Comparison of ENCODE assay signal across 9 cellular contexts in the genomic region with DNA sequence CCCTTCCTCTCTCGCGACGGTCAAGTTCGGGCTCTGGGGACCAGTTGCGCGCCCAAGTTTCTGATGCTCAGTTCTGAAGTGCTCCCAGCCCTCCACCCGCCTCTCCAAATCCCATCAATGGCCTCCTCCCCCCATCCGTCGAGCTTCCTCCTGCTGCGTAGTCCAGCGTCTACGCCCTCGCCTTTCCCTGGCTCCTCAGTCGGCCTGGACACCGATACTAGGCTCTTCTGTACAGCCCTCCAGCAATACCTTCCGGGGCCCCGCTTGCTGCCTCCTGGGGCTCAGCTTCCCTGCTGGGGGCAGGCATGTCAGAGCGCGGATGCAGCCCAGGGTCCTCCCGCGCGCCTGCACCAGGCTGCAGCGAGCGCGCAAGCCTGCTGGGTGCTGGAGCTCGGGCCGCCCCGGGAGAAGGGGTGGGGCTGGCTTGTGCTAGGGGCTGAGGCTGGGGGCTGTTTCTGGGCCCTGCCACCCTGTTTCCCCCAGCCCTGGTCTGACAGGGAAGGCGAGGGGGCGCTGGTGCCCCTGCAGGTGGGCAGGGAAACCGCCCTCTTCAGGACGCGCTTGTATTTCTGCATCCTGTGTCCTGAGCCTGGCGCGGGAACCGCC.
A peak's percentile ranks its signal among the peaks of the same experiment; 100 is the strongest.
DNase-seq lines count a peak whose midpoint lies in the region; ATAC-seq and TF ChIP-seq lines count a peak whose summit lies in the region.
"Had no signal": no experiment of that assay in that cellular context is flagged by ENCODE, and none has a peak within 500 bp of the region (broad histone marks: within the 10 kb centered on the region; RNA-seq: fewer than 3 reads in every experiment).

No MANE protein-coding gene starts in this region.

- H3K79me1 ChIP-seq in neuronal stem cell (ENCODE audit: low read depth, low read length) = no peaks in the 10 kb centered on the region

- CTCF ChIA-PET in WTC11 (lab: Charles Lee) = interaction anchor here (0.5 to 2.0 kb wide), 14 partner anchors 9 to 925 kb away, joined by 3 to 10 read pairs (median 3); partner anchors contain the start of gene TAFA4

- H3K27me3 ChIP-seq in neuronal stem cell (ENCODE audit: control insufficient read depth in 3 of 3, insufficient read depth in 3 of 3, low read depth in 1 of 3, low read length in 3 of 3) (peaks cover 0 to 48% (median 2%) of the 10 kb centered on the region in 3 experiments), MM.1S (replicated peaks; ENCODE audit: insufficient read depth, low read length) (no peaks in the 10 kb centered on the region)

- no peaks in the 10 kb centered on the region for H3K36me3 ChIP-seq in neuronal stem cell (replicated peaks in 1 of 2; ENCODE audit: control insufficient read depth in 2 of 2, insufficient read depth in 2 of 2, low read length in 2 of 2)
- H3K36me3 ChIP-seq in MM.1S (replicated peaks; ENCODE audit: insufficient read depth, low read length) = no peaks in the 10 kb centered on the region

- H4K91ac ChIP-seq in neuronal stem cell (ENCODE audit: low read depth, low read length, poor library complexity) = peak overlapping the region; percentile 42

- H4K20me1 ChIP-seq in MM.1S (ENCODE audit: insufficient read depth, low read length) = no peaks in the 10 kb centered on the region

- peak; percentile 27 for TF ChIP-seq CTCF in WTC11 (IDR thresholded peaks at IDR 0.05)
- TF ChIP-seq CTCF in GM20000 (IDR thresholded peaks at IDR 0.05; ENCODE audit: extremely low read depth, missing control alignments) = no peak
- TF ChIP-seq CTCF in MM.1S (IDR thresholded peaks at IDR 0.05; ENCODE audit: low read length) = no peak

- H4K8ac ChIP-seq in neuronal stem cell (ENCODE audit: low read depth, low read length) = peak overlapping the region; percentile 94

- peaks cover 34% of the 10 kb centered on the region for H3K4me1 Mint-ChIP-seq in WTC11

- no CpG with 5 or more reads among the region's 36 CpGs for WGBS in neuronal stem cell (ENCODE audit: extremely low coverage in 2 of 2, insufficient read length in 2 of 2, insufficient replicate concordance in 1 of 2), 2 donors

- no peak overlapping the region for H3K27ac ChIP-seq in neuronal stem cell (replicated peaks; ENCODE audit: low read length)
- H3K27ac ChIP-seq in MM.1S (ENCODE audit: low read length) = no peak overlapping the region

- H3K36me3 Mint-ChIP-seq in WTC11 = no peaks in the 10 kb centered on the region

- peaks cover 25% of the 10 kb centered on the region for H3K27me3 Mint-ChIP-seq in WTC11 (ENCODE audit: low read depth)

- H3K9me3 Mint-ChIP-seq in WTC11 = no peaks in the 10 kb centered on the region

- peak; percentile 87 for ATAC-seq in WTC11
- ATAC-seq in HG03442 (IDR thresholded peaks at IDR 0.05; ENCODE audit: unreplicated experiment) = no peak

- peak overlapping the region; percentile 75 for H3K4me3 Mint-ChIP-seq in WTC11

- H3K9me3 ChIP-seq in neuronal stem cell (replicated peaks in 1 of 2; ENCODE audit: control insufficient read depth in 2 of 2, insufficient read depth in 1 of 2, low read depth in 1 of 2, low read length in 2 of 2) (no peaks in the 10 kb centered on the region), MM.1S (replicated peaks; ENCODE audit: insufficient read depth, low read length) (no peaks in the 10 kb centered on the region)

- H2BK120ac ChIP-seq in neuronal stem cell (ENCODE audit: low read depth, low read length) = no peak overlapping the region

- DNase-seq in AG20443 (ENCODE audit: low spot score) = peak; percentile 6
- DNase-seq in WTC11 (ENCODE audit: low spot score) = peak; percentile 57
- peak; percentile 74 for DNase-seq in ecto neural progenitor cell (ENCODE audit: low spot score)
- DNase-seq in neuronal stem cell (ENCODE audit: low spot score) = peak; percentile 48
- DNase-seq in MV-4-11 (lab: John Stamatoyannopoulos, UW) = no peak
- DNase-seq in GM20000 (ENCODE audit: low spot score) = no peak
- DNase-seq in MM.1S = no peak

- no peak overlapping the region for H3K27ac Mint-ChIP-seq in WTC11

- H3K4me3 ChIP-seq in neuronal stem cell (ENCODE audit: low read length in 2 of 2) = peak overlapping the region; percentile 20 to 85
- no peak overlapping the region for H3K4me3 ChIP-seq in MM.1S (ENCODE audit: low read length)
- H3K4me3 ChIP-seq: lung had no signal

- H3K18ac ChIP-seq in neuronal stem cell (ENCODE audit: low read length) = peak overlapping the region; percentile 96

- POLR2A ChIA-PET in WTC11 (lab: Charles Lee) = no interaction called here

- H3K9me2 ChIP-seq in MM.1S (replicated peaks; ENCODE audit: insufficient read depth, low read length) = no peaks in the 10 kb centered on the region

- H3K4me2 ChIP-seq in neuronal stem cell (ENCODE audit: insufficient read depth, low read length, poor library complexity, severe bottlenecking) (peak overlapping the region; percentile 92), MM.1S (ENCODE audit: low read depth, low read length) (no peak overlapping the region)

- H3K4me1 ChIP-seq in neuronal stem cell (ENCODE audit: control insufficient read depth in 2 of 2, insufficient read depth in 1 of 2, low read depth in 1 of 2, low read length in 2 of 2) = peaks cover 0 to 2% of the 10 kb centered on the region in 2 donors
- no peaks in the 10 kb centered on the region for H3K4me1 ChIP-seq in MM.1S (ENCODE audit: low read length)

- peak overlapping the region; percentile 80 for H2BK5ac ChIP-seq in neuronal stem cell (ENCODE audit: low read length)

- H3F3A ChIP-seq in MM.1S (ENCODE audit: insufficient read depth, low read length) = no peaks in the 10 kb centered on the region

- peak overlapping the region; percentile 90 for H3K14ac ChIP-seq in neuronal stem cell (ENCODE audit: low read length)

- H2BK15ac ChIP-seq in neuronal stem cell (ENCODE audit: low read length) = peak overlapping the region; percentile 97

- H2AFZ ChIP-seq in neuronal stem cell (ENCODE audit: low read length) (peak overlapping the region; percentile 92), MM.1S (ENCODE audit: low read length) (no peak overlapping the region)

- peak overlapping the region; percentile 63 for H2BK12ac ChIP-seq in neuronal stem cell (ENCODE audit: low read length)

- no peaks in the 10 kb centered on the region for H3K79me2 ChIP-seq in MM.1S (ENCODE audit: low read length)

- H2AK5ac ChIP-seq in neuronal stem cell (ENCODE audit: low read depth, low read length) = no peak overlapping the region

- peak overlapping the region; percentile 53 for H3K23ac ChIP-seq in neuronal stem cell (ENCODE audit: low read depth, low read length, poor library complexity)

- H3K9ac ChIP-seq in neuronal stem cell (ENCODE audit: low read depth, low read length, poor library complexity) (peak overlapping the region; percentile 89), MM.1S (ENCODE audit: low read length) (no peak overlapping the region)

- H3K4ac ChIP-seq in neuronal stem cell (ENCODE audit: low read length) = peak overlapping the region; percentile 37

TF ChIP-seq in WTC11, 78 proteins besides CTCF, POLR2A, EP300 and RAD21 (continues in another document):
- TF ChIP-seq, protein P1, sequence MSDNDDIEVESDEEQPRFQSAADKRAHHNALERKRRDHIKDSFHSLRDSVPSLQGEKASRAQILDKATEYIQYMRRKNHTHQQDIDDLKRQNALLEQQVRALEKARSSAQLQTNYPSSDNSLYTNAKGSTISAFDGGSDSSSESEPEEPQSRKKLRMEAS (CRISPR knock-in tag; IDR thresholded peaks at IDR 0.05) = 0 out of 2 replicates have a peak, but pooled peaks have one; percentile 35
- TF ChIP-seq FOXP1 (CRISPR knock-in tag; IDR thresholded peaks at IDR 0.05; ENCODE audit: borderline replicate concordance) (peak; percentile 52; the same call in 1 of the 2 replicates), EMX1 (CRISPR knock-in tag; IDR thresholded peaks at IDR 0.05) (no peak), HMGXB4 (CRISPR knock-in tag; IDR thresholded peaks at IDR 0.05) (peak; percentile 64; the same call in 1 of the 2 replicates), RELA (CRISPR knock-in tag; IDR thresholded peaks at IDR 0.05; ENCODE audit: borderline replicate concordance) (peak; percentile 39; the same call in 1 of the 2 replicates), KAT7 (CRISPR knock-in tag; IDR thresholded peaks at IDR 0.05; ENCODE audit: borderline replicate concordance) (0 out of 2 replicates have a peak, but pooled peaks have one; percentile 24), STAT6 (CRISPR knock-in tag; conservative IDR thresholded peaks at IDR 0.05; ENCODE audit: low read depth) (no peak), ATF1 (CRISPR knock-in tag; IDR thresholded peaks at IDR 0.05) (no peak), GABPB1 (CRISPR knock-in tag; IDR thresholded peaks at IDR 0.05) (no peak), SMAD3 (CRISPR knock-in tag; IDR thresholded peaks at IDR 0.05; ENCODE audit: borderline replicate concordance) (no peak), TP53 (CRISPR knock-in tag; IDR thresholded peaks at IDR 0.05) (no peak)

Comparison
In these comparisons a context has a peak if more than half of its experiments do, and no peak if none do; other contexts are left out.
1. DNase-seq: peak in AG20443 (single experiment), WTC11 (single experiment), ecto neural progenitor cell (single experiment) and neuronal stem cell (single experiment); none in MV-4-11 (single experiment), GM20000 (single experiment) and MM.1S (single experiment).